ENCODE assay signal across 29 cellular contexts in genomic region chr13:27942972-27943371, GRCh38.
"Had no signal": no experiment of that assay in that cellular context is flagged by ENCODE, and none has a peak within 500 bp of the region (broad histone marks: within the 10 kb centered on the region; RNA-seq: fewer than 3 reads in every experiment).

No MANE protein-coding gene starts in this region.

- H3K27me3 ChIP-seq: SJCRH30 had no signal

- DNase-seq: activated CD4-positive, alpha-beta memory T cell treated with anti-CD3 and anti-CD28 coated beads, Interleukin-2, amount 10 ng/mL, durations not matched to agents 7 days and 5 days; activated CD4-positive, alpha-beta T cell treated with anti-CD3 and anti-CD28 coated beads for 1 hour; activated CD4-positive, alpha-beta T cell treated with anti-CD3 and anti-CD28 coated beads for 48 hours; activated CD4-positive, CD25-positive, alpha-beta regulatory T cell; activated CD8-positive, alpha-beta memory T cell treated with anti-CD3 and anti-CD28 coated beads for 24 hours; activated CD8-positive, alpha-beta memory T cell treated with anti-CD3 and anti-CD28 coated beads, Interleukin-2, amount 10 ng/mL, durations not matched to agents 7 days and 5 days; activated CD8-positive, alpha-beta memory T cell treated with anti-CD3 and anti-CD28 coated beads, Interleukin-2, amount 50 U/mL, for 48 hours; activated effector memory CD4-positive, alpha-beta T cell treated with Interleukin-2 at 50 U/mL for 16 hours; activated naive CD4-positive, alpha-beta T cell treated with anti-CD3 and anti-CD28 coated beads, Interleukin-2, amount 10 ng/mL, durations not matched to agents 7 days and 5 days; activated naive CD8-positive, alpha-beta T cell treated with anti-CD3 and anti-CD28 coated beads, Interleukin-2, amount 50 U/mL, for 24 hours; activated T-cell treated with anti-CD3 and anti-CD28 coated beads, Interleukin-2, amount 50 U/mL, for 48 hours; anterior cingulate cortex; caudate nucleus; cerebellar nuclear complex; Karpas-422; KBM-7; NCI-H1436 treated with DMSO at 0.1 percent for 48 hours; NCI-H1694 treated with DMSO at 0.1 percent for 48 hours; NCI-H2029; NCI-H2171 treated with DMSO at 0.1 percent for 48 hours; NCI-H226; NCI-H446 treated with DMSO at 0.1 percent for 48 hours; NCI-H524; SHP77; SJCRH30; T1000; WERI-Rb-1 had no signal

- H3K9me3 ChIP-seq: SJCRH30 had no signal

- H3K27ac ChIP-seq: SJCRH30, SK-N-MC, WERI-Rb-1 had no signal

- H3K4me3 ChIP-seq: SJCRH30, SK-N-MC had no signal

- ATAC-seq: activated CD8-positive, alpha-beta memory T cell treated with anti-CD3 and anti-CD28 coated beads, Interleukin-2, amount 10 ng/mL, durations not matched to agents 7 days and 5 days; activated naive CD8-positive, alpha-beta T cell treated with anti-CD3 and anti-CD28 coated beads, Interleukin-2, amount 50 U/mL, for 24 hours had no signal

- FAIRE-seq: bronchial epithelial cell had no signal

- H3K4me1 ChIP-seq: SJCRH30 had no signal

- H3K36me3 ChIP-seq: SJCRH30, WERI-Rb-1 had no signal
